34 cellular contexts compared by ENCODE assay signal in genomic region chr7:118026791-118027190, GRCh38.
"Had no signal": no experiment of that assay in that cellular context is flagged by ENCODE, and none has a peak within 500 bp of the region (broad histone marks: within the 10 kb centered on the region; RNA-seq: fewer than 3 reads in every experiment).

No MANE protein-coding gene starts in this region.

- DNase-seq: activated B cell treated with CpG ODN at 0.5 μM for 24 hours; activated CD4-positive, alpha-beta memory T cell treated with anti-CD3 and anti-CD28 coated beads for 36 hours; activated CD4-positive, alpha-beta T cell treated with anti-CD3 and anti-CD28 coated beads for 4 hours; activated CD4-positive, alpha-beta T cell treated with anti-CD3 and anti-CD28 coated beads, Interleukin-2, amount 10 ng/mL, durations not matched to agents 24 days and 14 days; activated CD4-positive, alpha-beta T cell treated with anti-CD3 and anti-CD28 coated beads, Interleukin-2, amount 50 U/mL, for 1 hour; activated CD4-positive, alpha-beta T cell treated with anti-CD3 and anti-CD28 coated beads, Interleukin-2, amount 50 U/mL, for 4 hours; activated CD4-positive, CD25-positive, alpha-beta regulatory T cell treated with anti-CD3 and anti-CD28 coated beads, Interleukin-2, amount 50 U/mL, for 72 hours; activated CD8-positive, alpha-beta memory T cell treated with anti-CD3 and anti-CD28 coated beads, Interleukin-2, amount 50 U/mL, for 4 hours; activated CD8-positive, alpha-beta T cell treated with anti-CD3 and anti-CD28 coated beads for 36 hours; activated effector memory CD4-positive, alpha-beta T cell treated with anti-CD3 and anti-CD28 coated beads, Interleukin-2, amount 50 U/mL, for 16 hours; activated gamma-delta T cell treated with Interleukin-2 at 50 U/mL for 16 hours; activated naive CD4-positive, alpha-beta T cell; activated naive CD4-positive, alpha-beta T cell treated with anti-CD3 and anti-CD28 coated beads for 36 hours; activated naive CD4-positive, alpha-beta T cell treated with anti-CD3 and anti-CD28 coated beads, Interleukin-2, amount 50 U/mL, for 16 hours; activated naive CD8-positive, alpha-beta T cell treated with anti-CD3 and anti-CD28 coated beads for 36 hours; activated T-cell treated with anti-CD3 and anti-CD28 coated beads for 4 hours; activated T-cell treated with anti-CD3 and anti-CD28 coated beads, Interleukin-2, amount 50 U/mL, for 1 hour; activated T-cell treated with anti-CD3 and anti-CD28 coated beads, Interleukin-2, amount 50 U/mL, for 4 hours; activated T-cell treated with anti-CD3 and anti-CD28 coated beads, Interleukin-2, amount 50 U/mL, for 72 hours; adrenal gland; amniotic stem cell; aorta; body of pancreas; brain microvascular endothelial cell; central memory CD4-positive, alpha-beta T cell; T-helper 1 cell; T-helper 2 cell; T-helper 9 cell had no signal

- H3K4me3 ChIP-seq: adrenal gland, body of pancreas, breast epithelium had no signal

- H3K27ac ChIP-seq: adrenal gland, body of pancreas, brain microvascular endothelial cell, breast epithelium, VCaP had no signal

- FAIRE-seq: astrocyte, TTC549 had no signal

- H3K9me3 ChIP-seq: adrenal gland, body of pancreas, breast epithelium had no signal

- H3K4me1 ChIP-seq: adrenal gland, breast epithelium had no signal

- ATAC-seq: activated CD8-positive, alpha-beta T cell treated with anti-CD3 and anti-CD28 coated beads for 36 hours; activated naive CD4-positive, alpha-beta T cell treated with anti-CD3 and anti-CD28 coated beads, Interleukin-2, amount 50 U/mL, for 72 hours; activated T-cell treated with anti-CD3 and anti-CD28 coated beads, Interleukin-2, amount 50 U/mL, for 4 hours; activated T-cell treated with anti-CD3 and anti-CD28 coated beads, Interleukin-2, amount 50 U/mL, for 72 hours; activated T-helper 17 cell treated with anti-CD3 and anti-CD28 coated beads, Interleukin-2, amount 50 U/mL, for 72 hours; body of pancreas had no signal

- H3K27me3 ChIP-seq: adrenal gland, body of pancreas, brain microvascular endothelial cell, breast epithelium had no signal

- H3K36me3 ChIP-seq: adrenal gland, brain microvascular endothelial cell, breast epithelium had no signal
